1 cellular context compared by ENCODE assay signal in genomic region chr12:52223411-52224039, GRCh38.
TF ChIP-seq lines count a peak whose summit lies in the region.

No MANE protein-coding gene starts in this region.

TF ChIP-seq in endothelial cell of umbilical vein, 7 proteins besides CTCF, POLR2A, EP300 and RAD21 (continued from another document):
- peak; percentile 39 for TF ChIP-seq FOS (IDR thresholded peaks at IDR 0.05; ENCODE audit: borderline replicate concordance, insufficient read depth, low read length)
